Comparison of ENCODE assay signal across 8 cellular contexts in the genomic region with DNA sequence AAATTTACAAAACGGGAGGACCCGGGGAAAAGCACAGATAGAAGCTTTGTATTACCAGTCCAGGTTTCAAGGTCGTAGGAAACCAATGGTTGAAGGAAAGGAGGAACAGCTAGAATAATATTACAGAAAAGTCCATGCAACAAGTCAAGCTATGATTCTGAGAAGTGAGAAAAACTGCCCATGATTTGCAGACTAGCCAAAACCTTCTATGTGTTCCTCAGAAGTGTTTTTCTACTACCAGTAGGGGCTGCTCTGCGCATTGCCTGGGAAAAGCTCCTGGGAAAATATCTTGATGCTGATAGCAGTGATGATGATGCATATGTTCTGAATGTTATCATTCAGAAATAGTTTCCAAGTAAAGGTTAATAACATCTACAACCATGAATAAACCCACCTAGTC. TPM values are rescaled to one million over a fixed set of nuclear protein-coding genes. Genes with fewer than 3 reads are reported as not detected.
DNase-seq lines count a peak whose midpoint lies in the region; TF ChIP-seq lines count a peak whose summit lies in the region.

No MANE protein-coding gene starts in this region.

- TF ChIP-seq CTCF in GM12864 (IDR thresholded peaks at IDR 0.05; ENCODE audit: low read depth, low read length, missing control alignments) (peak; percentile 24), epithelial cell of esophagus (IDR thresholded peaks at IDR 0.05; ENCODE audit: insufficient read depth, low read depth, low read length, missing control alignments) (peak; percentile 59)

- intact Hi-C loops in posterior cingulate gyrus (cut with DNase I): no loop called here

- DNase-seq in GM12864 (ENCODE audit: low read depth) (no peak), NCI-H460 (ENCODE audit: extremely low read depth, low read depth) (peak; percentile 9), epithelial cell of esophagus (ENCODE audit: low read depth) (peak; percentile 22), posterior cingulate gyrus (peak in 7 of 10 donors; percentile 34 to 89 (median 53)), NCI-H187 (lab: John Stamatoyannopoulos, UW) (no peak), HT-29 (ENCODE audit: low spot score) (no peak)
- DNase-seq in stimulated activated CD4-positive, alpha-beta T cell treated with anti-CD3 and anti-CD28 coated beads, Interleukin-15, amount 100 ng/mL, for 24 hours: no peak
- DNase-seq in stimulated activated CD8-positive, alpha-beta memory T cell treated with anti-CD3 and anti-CD28 coated beads, Interleukin-4, amount 100 ng/mL, for 48 hours: no peak

- no peak overlapping the region for H3K4me3 ChIP-seq in GM12864 (ENCODE audit: low read depth, low read length)
- no peak overlapping the region for H3K4me3 ChIP-seq in epithelial cell of esophagus (ENCODE audit: low read length)

RNA-seq across cellular contexts. Expression of a gene that starts 2.2 kb away (rescaled TPM):
- total RNA-seq in NCI-H460 (2014; rRNA removed; shearing (Covaris generic)): not detected in 2 replicates
- polyA plus RNA-seq in NCI-H460 (2014; cell fraction: nucleus; rRNA removed): not detected in 2 replicates
- total RNA-seq in HT-29 (2014; rRNA removed; shearing (Covaris generic)): not detected in 2 replicates

Comparison
In these comparisons a context has a peak if more than half of its experiments do, and no peak if none do; other contexts are left out.
1. DNase-seq: peak in NCI-H460 (single experiment), epithelial cell of esophagus (single experiment) and posterior cingulate gyrus (7 of 10); none in GM12864 (single experiment), NCI-H187 (0 of 2), stimulated activated CD4-positive, alpha-beta T cell treated with anti-CD3 and anti-CD28 coated beads, Interleukin-15, amount 100 ng/mL, for 24 hours (single experiment), HT-29 (single experiment) and stimulated activated CD8-positive, alpha-beta memory T cell treated with anti-CD3 and anti-CD28 coated beads, Interleukin-4, amount 100 ng/mL, for 48 hours (single experiment).